Comparison of ENCODE assay signal across 8 cellular contexts in genomic region chr6:27518881-27519795, GRCh38. TPM values are rescaled to one million over a fixed set of nuclear protein-coding genes. Genes with fewer than 3 reads are reported as not detected.
DNase-seq lines count a peak whose midpoint lies in the region; ATAC-seq, FAIRE-seq and TF ChIP-seq lines count a peak whose summit lies in the region.

No MANE protein-coding gene starts in this region.

- no peaks in the 10 kb centered on the region for H4K20me1 ChIP-seq in astrocyte (ENCODE audit: insufficient read depth, low read length)

- peak overlapping the region; percentile 91 for H2AFZ ChIP-seq in astrocyte (ENCODE audit: low read depth, low read length)

- H3K9me3 Mint-ChIP-seq in T-cell (no peaks in the 10 kb centered on the region), astrocyte (ENCODE audit: unreplicated experiment) (no peaks in the 10 kb centered on the region)

- H3K9me3 ChIP-seq in astrocyte (ENCODE audit: insufficient read depth, low read depth, low read length) = no peaks in the 10 kb centered on the region

- H3K36me3 ChIP-seq in astrocyte (ENCODE audit: insufficient read depth, low read length) = no peaks in the 10 kb centered on the region

- H3K79me2 ChIP-seq in astrocyte (ENCODE audit: insufficient read depth, low read length) = no peaks in the 10 kb centered on the region

- DNase-seq in GF-D8 (lab: John Stamatoyannopoulos, UW) = peak; percentile 60
- peak; percentile 77 for DNase-seq in HCEC 1CT
- DNase-seq in NCI-H1092 (lab: John Stamatoyannopoulos, UW) = peak; percentile 17
- peak; percentile 37 to 70 (median 52) for DNase-seq in T-cell
- peak; percentile 82 for DNase-seq in astrocyte (ENCODE audit: low read depth)
- peak; percentile 68 for DNase-seq in hepatic stellate cell (ENCODE audit: low spot score)
- DNase-seq in pulmonary artery endothelial cell (ENCODE audit: low read depth, low spot score) = peak; percentile 44
- DNase-seq in HuH-7 (ENCODE audit: low spot score) = no peak

- H3K4me3 ChIP-seq in astrocyte (ENCODE audit: insufficient read depth, low read depth, low read length) = peak overlapping the region; percentile 87

- H3K4me3 Mint-ChIP-seq in T-cell = peak overlapping the region; percentile 86 to 99 (median 90)
- peak overlapping the region; percentile 88 for H3K4me3 Mint-ChIP-seq in astrocyte (ENCODE audit: unreplicated experiment)

- CTCF ChIA-PET in T-cell (lab: Charles Lee) = interaction anchor here (0.6 to 2.0 kb wide), 17 partner anchors 14 to 376 kb away, joined by 3 to 22 read pairs (median 5); partner anchors contain the start of gene POM121L2 (in 1 of the 2)

- TF ChIP-seq CTCF in astrocyte (IDR thresholded peaks at IDR 0.05; ENCODE audit: insufficient read depth, low read depth, low read length) = peak; percentile 72

- peaks cover 4% of the 10 kb centered on the region for H3K4me1 ChIP-seq in astrocyte (ENCODE audit: insufficient read depth, low read length)

- H3K36me3 Mint-ChIP-seq in T-cell = no peaks in the 10 kb centered on the region
- H3K36me3 Mint-ChIP-seq in astrocyte (ENCODE audit: low read depth, unreplicated experiment) = no peaks in the 10 kb centered on the region

- peak overlapping the region; percentile 49 for H3K27ac ChIP-seq in astrocyte (ENCODE audit: low read depth, low read length)

- POLR2A ChIA-PET in T-cell (lab: Charles Lee) = interaction anchor here in 1 of 2 donors (0.9 kb wide), 1 partner anchor 353 kb away, joined by 3 read pairs; a partner anchor contains a TSS

- peaks cover 14% of the 10 kb centered on the region for H3K27me3 ChIP-seq in astrocyte (ENCODE audit: insufficient read depth, low read length)

- peak overlapping the region; percentile 83 for H3K9ac ChIP-seq in astrocyte (ENCODE audit: low read length)

- peak; percentile 67 to 80 (median 76) for ATAC-seq in T-cell (replicated peaks in 1 of 4)

- H3K4me1 Mint-ChIP-seq in T-cell (peaks cover 16 to 27% (median 20%) of the 10 kb centered on the region in 3 donors), astrocyte (ENCODE audit: low read depth, unreplicated experiment) (no peaks in the 10 kb centered on the region)

- H3K27me3 Mint-ChIP-seq in T-cell = peaks cover 9 to 24% of the 10 kb centered on the region in 2 donors
- peaks cover 17% of the 10 kb centered on the region for H3K27me3 Mint-ChIP-seq in astrocyte (ENCODE audit: low read depth, unreplicated experiment)

- H3K4me2 ChIP-seq in astrocyte (ENCODE audit: low read length) = peak overlapping the region; percentile 82

- FAIRE-seq in astrocyte (lab: Jason Lieb, UNC) = peak; percentile 71

- H3K27ac Mint-ChIP-seq in T-cell = peak overlapping the region; percentile 60 to 71
- peak overlapping the region; percentile 90 for H3K27ac Mint-ChIP-seq in astrocyte (ENCODE audit: unreplicated experiment)

RNA-seq across cellular contexts. Expression of gene ZNF184, which starts 46.2 kb away (rescaled TPM):
- total RNA-seq in T-cell = 10 to 100 TPM; 11.2 to 14.3 (median 12.5) TPM
- 5.1 and 5.7 TPM in 2 replicates for total RNA-seq in astrocyte
- total RNA-seq in pulmonary artery endothelial cell = 6.9 and 8.5 TPM in 2 replicates
